ENCODE assay signal across 9 cellular contexts in the genomic region with DNA sequence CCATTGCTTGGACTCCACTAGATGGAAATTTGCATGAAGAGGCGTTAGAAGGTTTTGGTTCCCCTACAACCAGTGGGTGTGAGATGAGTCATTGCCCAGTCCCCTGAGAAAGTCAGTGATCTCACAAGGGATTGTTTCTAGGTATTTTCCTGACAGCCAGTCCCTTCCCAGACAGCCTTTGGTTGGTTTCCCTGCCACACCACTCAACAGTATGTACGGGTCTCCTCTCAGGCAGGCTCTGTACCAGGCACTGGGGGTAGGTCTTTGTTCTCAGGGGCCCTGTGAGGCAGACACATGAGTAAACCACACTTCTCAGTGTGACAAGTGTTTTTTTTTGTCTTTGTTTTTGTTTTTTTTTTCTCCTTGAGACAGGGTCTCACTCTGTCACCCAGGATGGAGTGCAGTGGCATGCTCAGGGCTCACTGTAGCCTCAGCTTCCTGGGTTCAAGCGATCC. TPM values are rescaled to one million over a fixed set of nuclear protein-coding genes. Genes with fewer than 3 reads are reported as not detected.
A peak's percentile ranks its signal among the peaks of the same experiment; 100 is the strongest.
DNase-seq lines count a peak whose midpoint lies in the region; ATAC-seq and TF ChIP-seq lines count a peak whose summit lies in the region.
"Had no signal": no experiment of that assay in that cellular context is flagged by ENCODE, and none has a peak within 500 bp of the region (broad histone marks: within the 10 kb centered on the region; RNA-seq: fewer than 3 reads in every experiment).

No MANE protein-coding gene starts in this region.

- no peaks in the 10 kb centered on the region for H3K27me3 Mint-ChIP-seq in activated CD8-positive, alpha-beta T cell treated with anti-CD3 and anti-CD28 coated beads for 36 hours
- peaks cover 0 to 16% of the 10 kb centered on the region in 2 donors for H3K27me3 Mint-ChIP-seq in natural killer cell treated with Interleukin-12 subunit alpha and Interleukin-12 subunit beta and Interleukin-15 and Interleukin-18, amount 100 ng/mL, for 72 hours
- H3K27me3 Mint-ChIP-seq: naive thymus-derived CD4-positive, alpha-beta T cell had no signal

- POLR2A ChIA-PET in activated CD8-positive, alpha-beta T cell treated with anti-CD3 and anti-CD28 coated beads for 36 hours (lab: Charles Lee) = interaction anchor here (0.6 kb wide), 1 partner anchor 258 kb away, joined by 4 read pairs; no protein-coding TSS in a partner anchor

- DNase-seq in activated naive CD4-positive, alpha-beta T cell treated with Interleukin-2 at 50 U/mL for 16 hours = peak; percentile 57
- DNase-seq in activated naive CD4-positive, alpha-beta T cell (lab: John Stamatoyannopoulos, UW) = no peak
- peak; percentile 74 for DNase-seq in activated CD8-positive, alpha-beta T cell treated with anti-CD3 and anti-CD28 coated beads for 36 hours
- peak; percentile 78 for DNase-seq in natural killer cell treated with Interleukin-12 subunit alpha and Interleukin-12 subunit beta and Interleukin-15 and Interleukin-18, amount 100 ng/mL, for 72 hours (ENCODE audit: low spot score)
- DNase-seq in 8988T (no peak), NCI-H345 treated with DMSO at 0.1 percent for 48 hours (lab: John Stamatoyannopoulos, UW; ENCODE audit: unreplicated experiment) (no peak), inferior parietal cortex (ENCODE audit: extremely low spot score) (no peak)

- H3K4me1 Mint-ChIP-seq in activated CD8-positive, alpha-beta T cell treated with anti-CD3 and anti-CD28 coated beads for 36 hours (ENCODE audit: low read depth) = peaks cover 39% of the 10 kb centered on the region
- peaks cover 23 to 33% of the 10 kb centered on the region in 2 donors for H3K4me1 Mint-ChIP-seq in natural killer cell treated with Interleukin-12 subunit alpha and Interleukin-12 subunit beta and Interleukin-15 and Interleukin-18, amount 100 ng/mL, for 72 hours (ENCODE audit: low read depth in 2 of 2)

- no peak overlapping the region for H3K4me3 Mint-ChIP-seq in activated CD8-positive, alpha-beta T cell treated with anti-CD3 and anti-CD28 coated beads for 36 hours
- H3K4me3 Mint-ChIP-seq in natural killer cell treated with Interleukin-12 subunit alpha and Interleukin-12 subunit beta and Interleukin-15 and Interleukin-18, amount 100 ng/mL, for 72 hours = no peak overlapping the region

- intact Hi-C loops in activated CD8-positive, alpha-beta T cell treated with anti-CD3 and anti-CD28 coated beads for 36 hours (cut with micrococcal nuclease) = no loop called here

- no peak for TF ChIP-seq CTCF in activated CD8-positive, alpha-beta T cell treated with anti-CD3 and anti-CD28 coated beads for 36 hours (IDR thresholded peaks at IDR 0.05)

- H3K27ac Mint-ChIP-seq in activated CD8-positive, alpha-beta T cell treated with anti-CD3 and anti-CD28 coated beads for 36 hours = peak overlapping the region; percentile 79
- H3K27ac Mint-ChIP-seq in natural killer cell treated with Interleukin-12 subunit alpha and Interleukin-12 subunit beta and Interleukin-15 and Interleukin-18, amount 100 ng/mL, for 72 hours = peak overlapping the region; percentile 16 to 79

- H3K36me3 Mint-ChIP-seq in activated CD8-positive, alpha-beta T cell treated with anti-CD3 and anti-CD28 coated beads for 36 hours (ENCODE audit: low read depth) = peaks cover 14% of the 10 kb centered on the region
- H3K36me3 Mint-ChIP-seq in natural killer cell treated with Interleukin-12 subunit alpha and Interleukin-12 subunit beta and Interleukin-15 and Interleukin-18, amount 100 ng/mL, for 72 hours = no peaks in the 10 kb centered on the region

- ATAC-seq in HG03064 (IDR thresholded peaks at IDR 0.05; ENCODE audit: low read depth, unreplicated experiment) = peak; percentile 66
- peak; percentile 58 for ATAC-seq in activated CD8-positive, alpha-beta T cell treated with anti-CD3 and anti-CD28 coated beads for 36 hours
- peak; percentile 80 to 85 for ATAC-seq in natural killer cell treated with Interleukin-12 subunit alpha and Interleukin-12 subunit beta and Interleukin-15 and Interleukin-18, amount 100 ng/mL, for 72 hours
- ATAC-seq: naive thymus-derived CD4-positive, alpha-beta T cell had no signal

- CTCF ChIA-PET in activated CD8-positive, alpha-beta T cell treated with anti-CD3 and anti-CD28 coated beads for 36 hours (lab: Charles Lee) = no interaction called here

- H3K9me3 Mint-ChIP-seq in activated CD8-positive, alpha-beta T cell treated with anti-CD3 and anti-CD28 coated beads for 36 hours = no peaks in the 10 kb centered on the region
- H3K9me3 Mint-ChIP-seq in natural killer cell treated with Interleukin-12 subunit alpha and Interleukin-12 subunit beta and Interleukin-15 and Interleukin-18, amount 100 ng/mL, for 72 hours = no peaks in the 10 kb centered on the region
- H3K9me3 Mint-ChIP-seq: naive thymus-derived CD4-positive, alpha-beta T cell had no signal

RNA-seq across cellular contexts. Expression of gene LAMP3, which starts 4.0 kb away (rescaled TPM):
- total RNA-seq in activated CD8-positive, alpha-beta T cell treated with anti-CD3 and anti-CD28 coated beads for 36 hours = 1 to 10 TPM; 8.5 to 9.0 TPM
- total RNA-seq in natural killer cell treated with Interleukin-12 subunit alpha and Interleukin-12 subunit beta and Interleukin-15 and Interleukin-18, amount 100 ng/mL, for 72 hours = under 1 TPM; 0.36 to 0.70 TPM

RNA-seq across cellular contexts. Expression of gene MCCC1, which starts 59.3 kb away (rescaled TPM):
- 10 to 100 TPM; 35.0 to 38.0 TPM for total RNA-seq in activated CD8-positive, alpha-beta T cell treated with anti-CD3 and anti-CD28 coated beads for 36 hours
- 10 to 100 TPM; 31.5 to 34.0 TPM for total RNA-seq in natural killer cell treated with Interleukin-12 subunit alpha and Interleukin-12 subunit beta and Interleukin-15 and Interleukin-18, amount 100 ng/mL, for 72 hours

Comparison
In these comparisons a context has a peak if more than half of its experiments do, and no peak if none do; other contexts are left out.
1. DNase-seq: peak in activated naive CD4-positive, alpha-beta T cell treated with Interleukin-2 at 50 U/mL for 16 hours (single experiment), activated CD8-positive, alpha-beta T cell treated with anti-CD3 and anti-CD28 coated beads for 36 hours (single experiment) and natural killer cell treated with Interleukin-12 subunit alpha and Interleukin-12 subunit beta and Interleukin-15 and Interleukin-18, amount 100 ng/mL, for 72 hours (single experiment); none in activated naive CD4-positive, alpha-beta T cell (0 of 4), 8988T (single experiment), NCI-H345 treated with DMSO at 0.1 percent for 48 hours (single experiment) and inferior parietal cortex (single experiment).
2. RNA of gene LAMP3, which starts 4.0 kb away (total RNA-seq): 8.5 to 9.0 TPM in activated CD8-positive, alpha-beta T cell treated with anti-CD3 and anti-CD28 coated beads for 36 hours; 0.36 to 0.70 TPM in natural killer cell treated with Interleukin-12 subunit alpha and Interleukin-12 subunit beta and Interleukin-15 and Interleukin-18, amount 100 ng/mL, for 72 hours; every median in the first group is over 4 times any median in the second.
3. Peak in every context shown above with its lines, with median percentiles within 50 percentile points of each other: ATAC-seq.